22 cellular contexts compared by ENCODE assay signal in genomic region chr7:13882051-13882450, GRCh38.
"Had no signal": no experiment of that assay in that cellular context is flagged by ENCODE, and none has a peak within 500 bp of the region (broad histone marks: within the 10 kb centered on the region; RNA-seq: fewer than 3 reads in every experiment).

No MANE protein-coding gene starts in this region.

- H3K27ac Mint-ChIP-seq: immature natural killer cell; naive thymus-derived CD8-positive, alpha-beta T cell; stimulated activated naive B cell treated with anti-CD40 and anti-IgM and Interleukin-4, amounts not matched to agents 10 μg/mL and 1 μg/mL and 100 μg/mL, for 72 hours; stimulated activated naive CD8-positive, alpha-beta T cell treated with anti-CD3 and anti-CD28 coated beads, Interleukin-15, Interleukin-2, amounts not matched to agents 100 ng/mL and 50 ng/mL, for 24 hours had no signal

- H3K4me1 ChIP-seq: lower lobe of right lung, pancreas, right lobe of liver, tibial nerve, upper lobe of right lung, uterus had no signal

- H3K4me3 Mint-ChIP-seq: immature natural killer cell; naive thymus-derived CD8-positive, alpha-beta T cell; stimulated activated naive B cell treated with anti-CD40 and anti-IgM and Interleukin-4, amounts not matched to agents 10 μg/mL and 1 μg/mL and 100 μg/mL, for 72 hours; stimulated activated naive CD8-positive, alpha-beta T cell treated with anti-CD3 and anti-CD28 coated beads, Interleukin-15, Interleukin-2, amounts not matched to agents 100 ng/mL and 50 ng/mL, for 24 hours had no signal

- H3K9me3 ChIP-seq: esophagus muscularis mucosa, lower lobe of right lung, pancreas, right lobe of liver, thoracic aorta, tibial nerve, upper lobe of right lung, uterus had no signal

- ATAC-seq: left ventricle myocardium superior; lower lobe of right lung; naive thymus-derived CD8-positive, alpha-beta T cell; pancreas; right lobe of liver; stimulated activated naive B cell treated with anti-CD40 and anti-IgM and Interleukin-4, amounts not matched to agents 10 μg/mL and 1 μg/mL and 100 μg/mL, for 72 hours; upper lobe of right lung had no signal

- H3K27me3 ChIP-seq: esophagus muscularis mucosa, right lobe of liver, tibial nerve, upper lobe of right lung, uterus had no signal

- H3K36me3 ChIP-seq: esophagus muscularis mucosa, lower lobe of right lung, pancreas, right lobe of liver, thoracic aorta, tibial nerve, upper lobe of right lung, uterus had no signal

- H3K27ac ChIP-seq: coronary artery, esophagus muscularis mucosa, lower lobe of right lung, pancreas, right lobe of liver, thoracic aorta, tibial nerve, upper lobe of right lung, uterus had no signal

- H3K36me3 Mint-ChIP-seq: immature natural killer cell; naive thymus-derived CD8-positive, alpha-beta T cell; stimulated activated naive B cell treated with anti-CD40 and anti-IgM and Interleukin-4, amounts not matched to agents 10 μg/mL and 1 μg/mL and 100 μg/mL, for 72 hours had no signal

- H3K27me3 Mint-ChIP-seq: naive thymus-derived CD8-positive, alpha-beta T cell; stimulated activated naive B cell treated with anti-CD40 and anti-IgM and Interleukin-4, amounts not matched to agents 10 μg/mL and 1 μg/mL and 100 μg/mL, for 72 hours; stimulated activated naive CD8-positive, alpha-beta T cell treated with anti-CD3 and anti-CD28 coated beads, Interleukin-15, Interleukin-2, amounts not matched to agents 100 ng/mL and 50 ng/mL, for 24 hours had no signal

- DNase-seq: dermis blood vessel endothelial cell; effector memory CD4-positive, alpha-beta T cell; hypothalamus; immature natural killer cell; islet precursor cell; left ventricle myocardium superior; lower lobe of right lung; naive thymus-derived CD8-positive, alpha-beta T cell; occipital lobe; pancreas; right lobe of liver; small intestine; stimulated activated CD4-positive, alpha-beta T cell treated with anti-CD3 and anti-CD28 coated beads, Interleukin-15, amount 100 ng/mL, for 24 hours; stimulated activated CD4-positive, alpha-beta T cell treated with anti-CD3 and anti-CD28 coated beads, Interleukin-2, amount 100 ng/mL, for 48 hours; stimulated activated naive B cell treated with anti-CD40 and anti-IgM and Interleukin-4, amounts not matched to agents 10 μg/mL and 1 μg/mL and 100 μg/mL, for 72 hours; upper lobe of right lung; uterus had no signal

- H3K4me1 Mint-ChIP-seq: immature natural killer cell; naive thymus-derived CD8-positive, alpha-beta T cell; stimulated activated naive B cell treated with anti-CD40 and anti-IgM and Interleukin-4, amounts not matched to agents 10 μg/mL and 1 μg/mL and 100 μg/mL, for 72 hours had no signal

- H3K4me3 ChIP-seq: coronary artery, esophagus muscularis mucosa, lower lobe of right lung, pancreas, right lobe of liver, thoracic aorta, tibial nerve, upper lobe of right lung, uterus had no signal
